7 cellular contexts compared by ENCODE assay signal in genomic region chr9:127980056-127980705, GRCh38. TPM values are rescaled to one million over a fixed set of nuclear protein-coding genes. Genes with fewer than 3 reads are reported as not detected.
A peak's percentile ranks its signal among the peaks of the same experiment; 100 is the strongest.
DNase-seq lines count a peak whose midpoint lies in the region; ATAC-seq and TF ChIP-seq lines count a peak whose summit lies in the region.

No MANE protein-coding gene starts in this region.

- H3F3A ChIP-seq in GM23338 (replicated peaks; ENCODE audit: low read depth): peaks cover 18% of the 10 kb centered on the region

- peaks cover 29% of the 10 kb centered on the region for H4K20me1 ChIP-seq in GM23338 (replicated peaks; ENCODE audit: insufficient read depth)

- H3K36me3 ChIP-seq in GM23338 (ENCODE audit: insufficient read depth): no peaks in the 10 kb centered on the region
- H3K36me3 ChIP-seq in MG63: peaks cover 23% of the 10 kb centered on the region
- no peaks in the 10 kb centered on the region for H3K36me3 ChIP-seq in parathyroid adenoma (ENCODE audit: control insufficient read depth, insufficient read depth, low read length)

- H3K4me3 Mint-ChIP-seq in GM23338: peak overlapping the region; percentile 96
- H3K4me3 Mint-ChIP-seq in activated T-helper 2 cell treated with anti-CD3 and anti-CD28 coated beads, Interferon-gamma antibody, Interleukin-2, Interleukin-4, amounts not matched to agents 10 μg/mL and 5 μg/mL and 100 μg/mL, durations not matched to agents 14 hours and 24 hours and 36 hours (ENCODE audit: low read depth): peak overlapping the region; percentile 90

- intact Hi-C loops in activated T-helper 2 cell treated with anti-CD3 and anti-CD28 coated beads, Interferon-gamma antibody, Interleukin-2, Interleukin-4, amounts not matched to agents 10 μg/mL and 5 μg/mL and 100 μg/mL, durations not matched to agents 14 hours and 24 hours and 36 hours (cut with micrococcal nuclease): no loop called here

- no peaks in the 10 kb centered on the region for H3K27me3 ChIP-seq in GM23338 (ENCODE audit: insufficient read depth)
- H3K27me3 ChIP-seq in MG63: no peaks in the 10 kb centered on the region
- no peaks in the 10 kb centered on the region for H3K27me3 ChIP-seq in parathyroid adenoma (ENCODE audit: control insufficient read depth, insufficient read depth, low read length)

- H3K4me2 ChIP-seq in GM23338 (peak overlapping the region; percentile 99), parathyroid adenoma (ENCODE audit: low read length) (peak overlapping the region; percentile 99)

- no peaks in the 10 kb centered on the region for H3K9me3 ChIP-seq in MG63
- no peaks in the 10 kb centered on the region for H3K9me3 ChIP-seq in parathyroid adenoma (ENCODE audit: control insufficient read depth, low read length)

- no peak overlapping the region for H2AFZ ChIP-seq in GM23338
- H2AFZ ChIP-seq in parathyroid adenoma: peak overlapping the region; percentile 46

- H3K36me3 Mint-ChIP-seq in GM23338 (ENCODE audit: low read depth): peaks cover 4% of the 10 kb centered on the region; the same call in 1 of the 3 replicates
- peaks cover 23% of the 10 kb centered on the region for H3K36me3 Mint-ChIP-seq in activated T-helper 2 cell treated with anti-CD3 and anti-CD28 coated beads, Interferon-gamma antibody, Interleukin-2, Interleukin-4, amounts not matched to agents 10 μg/mL and 5 μg/mL and 100 μg/mL, durations not matched to agents 14 hours and 24 hours and 36 hours (ENCODE audit: low read depth)

- H3K4me1 ChIP-seq in GM23338 (ENCODE audit: insufficient read depth) (peaks cover 31% of the 10 kb centered on the region), parathyroid adenoma (peaks cover 9% of the 10 kb centered on the region)

- peak overlapping the region; percentile 53 for H3K9ac ChIP-seq in parathyroid adenoma

- H3K4me3 ChIP-seq in GM23338 (peak overlapping the region; percentile 98), MG63 (peak overlapping the region; percentile 85), foreskin fibroblast (ENCODE audit: low read depth in 1 of 2, low read length in 2 of 2) (peak overlapping the region; percentile 77 to 90), parathyroid adenoma (ENCODE audit: low read depth, low read length) (peak overlapping the region; percentile 78)

- H3K9me2 ChIP-seq in GM23338 (ENCODE audit: insufficient read depth): no peaks in the 10 kb centered on the region

- H3K27ac ChIP-seq in GM23338 (ENCODE audit: low read depth): 0 out of 2 replicates have a peak overlapping the region, but pooled peaks have one; percentile 92
- H3K27ac ChIP-seq in parathyroid adenoma: peak overlapping the region; percentile 83

- H3K27ac Mint-ChIP-seq in GM23338: peak overlapping the region; percentile 66
- peak overlapping the region; percentile 71 for H3K27ac Mint-ChIP-seq in activated T-helper 2 cell treated with anti-CD3 and anti-CD28 coated beads, Interferon-gamma antibody, Interleukin-2, Interleukin-4, amounts not matched to agents 10 μg/mL and 5 μg/mL and 100 μg/mL, durations not matched to agents 14 hours and 24 hours and 36 hours

- DNase-seq in GM23338 (ENCODE audit: low spot score) (peak; percentile 69), MG63 (peak; percentile 47), foreskin fibroblast (peak in 1 of 2 donors; percentile 57), MV-4-11 (lab: John Stamatoyannopoulos, UW) (no peak)
- peak; percentile 58 for DNase-seq in activated T-helper 2 cell treated with anti-CD3 and anti-CD28 coated beads, Interferon-gamma antibody, Interleukin-2, Interleukin-4, amounts not matched to agents 10 μg/mL and 5 μg/mL and 100 μg/mL, durations not matched to agents 14 hours and 24 hours and 36 hours (ENCODE audit: low spot score)

- peaks cover 20% of the 10 kb centered on the region for H3K27me3 Mint-ChIP-seq in GM23338 (ENCODE audit: insufficient read depth, low read depth, poor library complexity)
- no peaks in the 10 kb centered on the region for H3K27me3 Mint-ChIP-seq in activated T-helper 2 cell treated with anti-CD3 and anti-CD28 coated beads, Interferon-gamma antibody, Interleukin-2, Interleukin-4, amounts not matched to agents 10 μg/mL and 5 μg/mL and 100 μg/mL, durations not matched to agents 14 hours and 24 hours and 36 hours (ENCODE audit: low read depth)

- H3K79me2 ChIP-seq in GM23338 (replicated peaks; ENCODE audit: insufficient read depth) (peaks cover 50% of the 10 kb centered on the region), parathyroid adenoma (peaks cover 9% of the 10 kb centered on the region)

- no peak for TF ChIP-seq CTCF in GM23338 (conservative IDR thresholded peaks at IDR 0.05; ENCODE audit: low read depth in 2 of 2)
- no peak for TF ChIP-seq CTCF in foreskin fibroblast (IDR thresholded peaks at IDR 0.05; ENCODE audit: low read depth, low read length)
- no peak for TF ChIP-seq CTCF in parathyroid adenoma (IDR thresholded peaks at IDR 0.05)

- H3K9me3 Mint-ChIP-seq in GM23338: no peaks in the 10 kb centered on the region
- no peaks in the 10 kb centered on the region for H3K9me3 Mint-ChIP-seq in activated T-helper 2 cell treated with anti-CD3 and anti-CD28 coated beads, Interferon-gamma antibody, Interleukin-2, Interleukin-4, amounts not matched to agents 10 μg/mL and 5 μg/mL and 100 μg/mL, durations not matched to agents 14 hours and 24 hours and 36 hours

- ATAC-seq in GM18498 (IDR thresholded peaks at IDR 0.05; ENCODE audit: unreplicated experiment) (peak; percentile 43), GM23338 (peak; percentile 14)

- peaks cover 64% of the 10 kb centered on the region for H3K4me1 Mint-ChIP-seq in GM23338
- H3K4me1 Mint-ChIP-seq in activated T-helper 2 cell treated with anti-CD3 and anti-CD28 coated beads, Interferon-gamma antibody, Interleukin-2, Interleukin-4, amounts not matched to agents 10 μg/mL and 5 μg/mL and 100 μg/mL, durations not matched to agents 14 hours and 24 hours and 36 hours (ENCODE audit: low read depth): peaks cover 56% of the 10 kb centered on the region

TF ChIP-seq in GM23338, 12 proteins besides CTCF, POLR2A, EP300 and RAD21:
- no peak for TF ChIP-seq NANOG (IDR thresholded peaks at IDR 0.05; ENCODE audit: borderline replicate concordance)
- peak; percentile 19; the same call in 1 of the 2 replicates for TF ChIP-seq POLR2AphosphoS5 (IDR thresholded peaks at IDR 0.05; ENCODE audit: low read depth)
- TF ChIP-seq EZH2phosphoT487 (IDR thresholded peaks at IDR 0.05; ENCODE audit: unreplicated experiment): no peak
- TF ChIP-seq CREB1 (CRISPR knock-in tag; IDR thresholded peaks at IDR 0.05; ENCODE audit: low read depth): no peak

RNA-seq across cellular contexts. Expression of gene EEIG1, which starts 0.6 kb away (rescaled TPM):
- 21.5 and 22.4 TPM in 2 replicates for total RNA-seq in GM23338 (2014; rRNA removed; shearing (Covaris generic))
- 11.2 and 11.5 TPM in 2 replicates for polyA plus RNA-seq in GM23338 (2016; fragmentation: Nextera tagmentation; extraction: Ambion mirVana)
- 10.3 and 11.8 TPM in 2 replicates for total RNA-seq in MG63 (2014; rRNA removed; shearing (Covaris generic); ENCODE audit: low replicate concordance)
- total RNA-seq in activated T-helper 2 cell treated with anti-CD3 and anti-CD28 coated beads, Interferon-gamma antibody, Interleukin-2, Interleukin-4, amounts not matched to agents 10 μg/mL and 5 μg/mL and 100 μg/mL, durations not matched to agents 14 hours and 24 hours and 36 hours: 43.8 and 53.3 TPM in 2 replicates

RNA-seq across cellular contexts. Expression of gene DPM2, which starts 42.5 kb away (rescaled TPM):
- 29.0 and 36.6 TPM in 2 replicates for total RNA-seq in GM23338 (2014; rRNA removed; shearing (Covaris generic))
- polyA plus RNA-seq in GM23338 (2016; fragmentation: Nextera tagmentation; extraction: Ambion mirVana): 92.2 and 92.4 TPM in 2 replicates
- total RNA-seq in MG63 (2014; rRNA removed; shearing (Covaris generic); ENCODE audit: low replicate concordance): 23.3 and 38.9 TPM in 2 replicates
- 55.7 and 57.4 TPM in 2 replicates for total RNA-seq in activated T-helper 2 cell treated with anti-CD3 and anti-CD28 coated beads, Interferon-gamma antibody, Interleukin-2, Interleukin-4, amounts not matched to agents 10 μg/mL and 5 μg/mL and 100 μg/mL, durations not matched to agents 14 hours and 24 hours and 36 hours

RNA-seq across cellular contexts. Expression of gene PIP5KL1, which starts 49.6 kb away (rescaled TPM):
- total RNA-seq in GM23338 (2014; rRNA removed; shearing (Covaris generic)): 7.5 and 13.4 TPM in 2 replicates
- polyA plus RNA-seq in GM23338 (2016; fragmentation: Nextera tagmentation; extraction: Ambion mirVana): 19.5 and 25.1 TPM in 2 replicates
- total RNA-seq in MG63 (2014; rRNA removed; shearing (Covaris generic); ENCODE audit: low replicate concordance): 0.13 TPM in 1 of 2 replicates, not detected in the other
- 1.4 and 3.4 TPM in 2 replicates for total RNA-seq in activated T-helper 2 cell treated with anti-CD3 and anti-CD28 coated beads, Interferon-gamma antibody, Interleukin-2, Interleukin-4, amounts not matched to agents 10 μg/mL and 5 μg/mL and 100 μg/mL, durations not matched to agents 14 hours and 24 hours and 36 hours
